ENCODE assay signal across 10 cellular contexts in the genomic region with DNA sequence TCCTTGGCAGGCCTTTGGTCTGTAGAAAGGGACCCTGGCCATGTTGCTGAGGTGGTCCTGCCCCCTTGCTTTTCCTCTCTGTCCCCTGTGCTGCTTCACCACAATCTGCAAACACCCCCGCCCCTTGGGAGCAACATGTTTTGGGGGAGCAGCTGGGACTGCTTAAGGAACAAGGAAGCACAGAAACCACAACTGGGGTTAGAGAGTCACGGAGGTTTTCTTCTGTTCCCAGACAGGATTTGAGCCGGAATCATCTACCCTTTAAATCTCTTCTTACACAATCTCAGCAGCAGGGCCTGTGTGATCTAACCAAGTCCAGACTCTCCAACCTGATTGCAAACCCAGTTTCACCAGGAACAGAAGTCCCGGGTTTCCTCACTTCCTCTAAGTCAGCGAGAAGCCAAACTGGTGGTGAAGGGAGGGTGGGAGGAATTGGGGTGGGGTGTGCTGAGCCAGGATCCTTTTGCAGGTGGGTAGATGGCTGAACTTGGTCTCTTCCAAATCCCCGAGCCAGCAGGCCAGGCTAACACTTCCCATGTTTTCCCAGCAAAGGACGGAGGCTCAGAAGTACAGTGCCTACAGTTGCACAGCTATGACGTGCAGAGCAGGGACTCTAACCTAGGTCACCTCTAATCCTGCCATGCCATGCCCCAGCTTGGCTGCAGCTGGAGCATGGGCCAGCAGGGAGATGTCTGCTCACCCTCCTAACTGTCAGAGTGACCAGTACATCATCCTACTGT. TPM values are rescaled to one million over a fixed set of nuclear protein-coding genes. Genes with fewer than 3 reads are reported as not detected.
A peak's percentile ranks its signal among the peaks of the same experiment; 100 is the strongest.
DNase-seq lines count a peak whose midpoint lies in the region; ATAC-seq and TF ChIP-seq lines count a peak whose summit lies in the region.
"Had no signal": no experiment of that assay in that cellular context is flagged by ENCODE, and none has a peak within 500 bp of the region (broad histone marks: within the 10 kb centered on the region; RNA-seq: fewer than 3 reads in every experiment).

No MANE protein-coding gene starts in this region.

- H3K4me1 ChIP-seq in ACC112 (ENCODE audit: control insufficient read depth, insufficient read depth, low read length, unreplicated experiment) = peaks cover 29% of the 10 kb centered on the region
- H3K4me1 ChIP-seq in Panc1 (ENCODE audit: control insufficient read depth, insufficient read depth, low read length) = no peaks in the 10 kb centered on the region

- H3K27ac ChIP-seq in ACC112 (ENCODE audit: low read depth, low read length) = peak overlapping the region; percentile 60
- no peak overlapping the region for H3K27ac ChIP-seq in Panc1 (ENCODE audit: low read length)

- H3K9me3 Mint-ChIP-seq in activated T-cell treated with anti-CD3 and anti-CD28 coated beads, Interleukin-2, amount 50 U/mL, for 4 hours = no peaks in the 10 kb centered on the region
- H3K9me3 Mint-ChIP-seq: stimulated activated effector memory CD8-positive, alpha-beta T cell treated with anti-CD3 and anti-CD28 coated beads, Interleukin-12 subunit alpha, Interleukin-12 subunit beta, amount 100 ng/mL, for 72 hours; T-cell had no signal

- no peak for TF ChIP-seq CTCF in Panc1 (IDR thresholded peaks at IDR 0.05)
- no peak for TF ChIP-seq CTCF in GM13976 (IDR thresholded peaks at IDR 0.05; ENCODE audit: borderline replicate concordance, control extremely low read depth, extremely low read depth, insufficient read depth, missing control alignments)

- peak; percentile 48; the same call in 1 of the 2 replicates for ATAC-seq in Panc1
- no peak for ATAC-seq in activated T-cell treated with anti-CD3 and anti-CD28 coated beads, Interleukin-2, amount 50 U/mL, for 4 hours
- no peak for ATAC-seq in GM21528 (IDR thresholded peaks at IDR 0.05; ENCODE audit: low FRiP score, unreplicated experiment)
- ATAC-seq: stimulated activated effector memory CD8-positive, alpha-beta T cell treated with anti-CD3 and anti-CD28 coated beads, Interleukin-12 subunit alpha, Interleukin-12 subunit beta, amount 100 ng/mL, for 72 hours; T-cell had no signal

- H3K36me3 ChIP-seq in ACC112 (ENCODE audit: insufficient read depth, low read length) (no peaks in the 10 kb centered on the region), Panc1 (ENCODE audit: control insufficient read depth, insufficient read depth, low read length) (no peaks in the 10 kb centered on the region)

- POLR2A ChIA-PET in Panc1 (lab: Charles Lee) = no interaction called here

- H3K27me3 Mint-ChIP-seq in activated T-cell treated with anti-CD3 and anti-CD28 coated beads, Interleukin-2, amount 50 U/mL, for 4 hours (ENCODE audit: low read depth) = peaks cover 8% of the 10 kb centered on the region

- no peaks in the 10 kb centered on the region for H3K4me1 Mint-ChIP-seq in activated T-cell treated with anti-CD3 and anti-CD28 coated beads, Interleukin-2, amount 50 U/mL, for 4 hours (ENCODE audit: low read depth)
- H3K4me1 Mint-ChIP-seq: stimulated activated effector memory CD8-positive, alpha-beta T cell treated with anti-CD3 and anti-CD28 coated beads, Interleukin-12 subunit alpha, Interleukin-12 subunit beta, amount 100 ng/mL, for 72 hours; T-cell had no signal

- H3K27me3 ChIP-seq in ACC112 (ENCODE audit: insufficient read depth, low read length) (no peaks in the 10 kb centered on the region), Panc1 (ENCODE audit: control insufficient read depth, insufficient read depth, low read length) (no peaks in the 10 kb centered on the region)

- no peak for DNase-seq in Panc1 (ENCODE audit: low read depth, low spot score)
- DNase-seq in fibroblast of peridontal ligament (ENCODE audit: extremely low read depth) = peak; percentile 97
- DNase-seq in non-pigmented ciliary epithelial cell (ENCODE audit: low read depth) = peak; percentile 73
- no peak for DNase-seq in GM13976 (ENCODE audit: low spot score)
- DNase-seq in activated T-cell treated with anti-CD3 and anti-CD28 coated beads, Interleukin-2, amount 50 U/mL, for 4 hours = no peak
- DNase-seq in NCI-H82 (lab: John Stamatoyannopoulos, UW) = no peak
- DNase-seq: T-cell had no signal

- no peaks in the 10 kb centered on the region for H3K36me3 Mint-ChIP-seq in activated T-cell treated with anti-CD3 and anti-CD28 coated beads, Interleukin-2, amount 50 U/mL, for 4 hours (ENCODE audit: insufficient read depth)
- H3K36me3 Mint-ChIP-seq: stimulated activated effector memory CD8-positive, alpha-beta T cell treated with anti-CD3 and anti-CD28 coated beads, Interleukin-12 subunit alpha, Interleukin-12 subunit beta, amount 100 ng/mL, for 72 hours; T-cell had no signal

- H3K4me3 Mint-ChIP-seq in activated T-cell treated with anti-CD3 and anti-CD28 coated beads, Interleukin-2, amount 50 U/mL, for 4 hours = no peak overlapping the region
- H3K4me3 Mint-ChIP-seq: stimulated activated effector memory CD8-positive, alpha-beta T cell treated with anti-CD3 and anti-CD28 coated beads, Interleukin-12 subunit alpha, Interleukin-12 subunit beta, amount 100 ng/mL, for 72 hours; T-cell had no signal

- in situ Hi-C loops in Panc1 (cut with HindIII; ENCODE audit: low pct_unique_long_range_greater_than_20kb, low sequenced_read_pairs) = no loop called here
- in situ Hi-C loops in GM13976 (cut with MboI; ENCODE audit: low sequenced_read_pairs, unreplicated experiment) = no loop called here

- CTCF ChIA-PET in Panc1 (lab: Charles Lee) = no interaction called here

- no peak overlapping the region for H2AFZ ChIP-seq in ACC112 (ENCODE audit: low read length, unreplicated experiment)

- H3K9me3 ChIP-seq in Panc1 (ENCODE audit: control insufficient read depth, insufficient read depth, low read depth, low read length) = no peaks in the 10 kb centered on the region

- intact Hi-C loops in Panc1 (cut with micrococcal nuclease; ENCODE audit: unreplicated experiment) = no loop called here

- no peak overlapping the region for H3K4me3 ChIP-seq in ACC112 (ENCODE audit: low read depth, low read length)
- no peak overlapping the region for H3K4me3 ChIP-seq in Panc1 (ENCODE audit: low read depth in 2 of 2, low read length in 2 of 2)

- BruUV-seq in Panc1 (replicated peaks; lab: Mats Ljungman, UMichigan) = no TSS peak

- H3K79me2 ChIP-seq in ACC112 (ENCODE audit: control insufficient read depth, insufficient read depth, low read length, unreplicated experiment) = peaks cover 85% of the 10 kb centered on the region

RNA-seq across cellular contexts. Expression of a gene that starts 25.0 kb away (rescaled TPM):
- 39.7 TPM for total RNA-seq in Panc1 (2021; ENCODE audit: unreplicated experiment)
- 45.0 TPM for polyA plus RNA-seq in Panc1 (2012; ENCODE audit: insufficient read length)
- under 1 TPM; 0.21 to 0.96 (median 0.92) TPM for total RNA-seq in activated T-cell treated with anti-CD3 and anti-CD28 coated beads, Interleukin-2, amount 50 U/mL, for 4 hours

Comparison
In these comparisons a context has a peak if more than half of its experiments do, and no peak if none do; other contexts are left out.
1. DNase-seq: peak in fibroblast of peridontal ligament (single experiment) and non-pigmented ciliary epithelial cell (single experiment); none in Panc1 (single experiment), GM13976 (single experiment), activated T-cell treated with anti-CD3 and anti-CD28 coated beads, Interleukin-2, amount 50 U/mL, for 4 hours (single experiment) and NCI-H82 (single experiment).
2. RNA of a gene that starts 25.0 kb away (total RNA-seq): 39.7 TPM in Panc1 (single experiment); 0.21 to 0.96 TPM in activated T-cell treated with anti-CD3 and anti-CD28 coated beads, Interleukin-2, amount 50 U/mL, for 4 hours; every median in the first group is over 10 times any median in the second.